ENCODE assay signal across 17 cellular contexts in the genomic region with DNA sequence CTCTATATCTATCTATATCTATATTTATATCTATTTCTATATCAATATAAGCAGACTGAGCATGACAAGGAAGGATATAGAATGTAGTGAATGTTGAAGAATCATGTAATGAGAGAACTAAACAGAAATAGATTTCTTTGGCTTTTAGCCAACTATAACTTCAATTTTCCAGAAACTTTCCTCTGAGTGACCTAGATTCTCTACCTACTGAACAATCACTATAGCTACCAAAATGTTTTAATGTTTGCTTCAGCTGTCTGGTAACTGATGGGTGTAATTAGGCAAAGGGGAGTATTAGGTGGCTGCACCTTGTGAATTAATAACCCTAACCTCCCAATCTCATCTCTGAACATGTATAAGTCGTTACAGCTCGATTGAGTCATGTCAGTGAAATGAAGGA.
DNase-seq lines count a peak whose midpoint lies in the region; FAIRE-seq and TF ChIP-seq lines count a peak whose summit lies in the region.
"Had no signal": no experiment of that assay in that cellular context is flagged by ENCODE, and none has a peak within 500 bp of the region (broad histone marks: within the 10 kb centered on the region; RNA-seq: fewer than 3 reads in every experiment).

No MANE protein-coding gene starts in this region.

- H3K27ac ChIP-seq in endothelial cell of umbilical vein (ENCODE audit: insufficient read depth, low read depth, low read length) (no peak overlapping the region), transverse colon (no peak overlapping the region)

- H3K27me3 ChIP-seq in endothelial cell of umbilical vein (ENCODE audit: control insufficient read depth in 2 of 2, insufficient read depth in 2 of 2, low read length in 2 of 2) (no peaks in the 10 kb centered on the region), transverse colon (no peaks in the 10 kb centered on the region)

- FAIRE-seq in endothelial cell of umbilical vein (lab: Jason Lieb, UNC) = no peak
- FAIRE-seq: GM12878, HTR-8/SVneo, K562 had no signal

- in situ Hi-C loops in astrocyte of the spinal cord (cut with HindIII; ENCODE audit: low sequenced_read_pairs) = no loop called here
- in situ Hi-C loops in transverse colon (cut with MboI; ENCODE audit: low pct_ligation_motif_present in 1 of 4, low pct_unique_long_range_greater_than_20kb in 1 of 4, low sequenced_read_pairs in 3 of 4) = no loop called here

- peaks cover 5% of the 10 kb centered on the region for H3K9me3 Mint-ChIP-seq in osteocyte (ENCODE audit: unreplicated experiment)

- H3K79me2 ChIP-seq in endothelial cell of umbilical vein (ENCODE audit: control insufficient read depth, insufficient read depth, low read length) = no peaks in the 10 kb centered on the region

- H3K4me3 Mint-ChIP-seq in osteocyte (ENCODE audit: unreplicated experiment) = no peak overlapping the region
- H3K4me3 Mint-ChIP-seq: B cell; CD4-positive, alpha-beta T cell; HFFc6 had no signal

- H3K36me3 Mint-ChIP-seq in osteocyte (ENCODE audit: unreplicated experiment) = no peaks in the 10 kb centered on the region

- H3K4me1 ChIP-seq in endothelial cell of umbilical vein (ENCODE audit: control insufficient read depth, extremely low read depth, insufficient read depth, low read length) (peaks cover 22% of the 10 kb centered on the region), transverse colon (no peaks in the 10 kb centered on the region)

- BruUV-seq in endothelial cell of umbilical vein (replicated peaks; lab: Mats Ljungman, UMichigan) = no TSS peak

- dilution Hi-C loops in endothelial cell of umbilical vein (cut with MboI; ENCODE audit: extremely low pct_ligation_motif_present, low sequenced_read_pairs) = no loop called here

- no peak overlapping the region for H3K4me2 ChIP-seq in endothelial cell of umbilical vein (ENCODE audit: insufficient read depth, low read length)

- 73 to 79% methylated on average over 2 of the region's 2 CpGs for WGBS in transverse colon (ENCODE audit: low coverage in 1 of 2), 2 donors

- no peak overlapping the region for H3K9ac ChIP-seq in endothelial cell of umbilical vein (replicated peaks; ENCODE audit: extremely low read depth, insufficient read depth, low read length)

- TF ChIP-seq EP300 in Ishikawa (IDR thresholded peaks at IDR 0.05; ENCODE audit: borderline replicate concordance) (no peak), transverse colon (IDR thresholded peaks at IDR 0.05; ENCODE audit: low read depth) (no peak)

- DNase-seq in astrocyte of the spinal cord (ENCODE audit: low read depth, low spot score) (peak; percentile 12), endothelial cell of umbilical vein (ENCODE audit: low read depth, low spot score) (peak; percentile 71), osteocyte (ENCODE audit: extremely low spot score, unreplicated experiment) (no peak), anterior cingulate cortex (lab: John Stamatoyannopoulos, UW) (no peak), KG1 (lab: John Stamatoyannopoulos, UW) (no peak), transverse colon (no peak)
- DNase-seq: ACHN; C1 segment of cervical spinal cord; CD4-positive, alpha-beta T cell; DMS79; HCEC 1CT; HFFc6 had no signal

- peaks cover 54% of the 10 kb centered on the region for H3K4me1 Mint-ChIP-seq in osteocyte (ENCODE audit: unreplicated experiment)
- H3K4me1 Mint-ChIP-seq: B cell had no signal

- H3K36me3 ChIP-seq in endothelial cell of umbilical vein (ENCODE audit: control insufficient read depth in 2 of 2, extremely low read depth in 1 of 2, insufficient read depth in 2 of 2, low read length in 2 of 2) (no peaks in the 10 kb centered on the region), transverse colon (no peaks in the 10 kb centered on the region)

- TF ChIP-seq POLR2A in endothelial cell of umbilical vein (IDR thresholded peaks at IDR 0.05; ENCODE audit: low read depth, low read length) (no peak), transverse colon (IDR thresholded peaks at IDR 0.05) (no peak)

- no peaks in the 10 kb centered on the region for H3K27me3 Mint-ChIP-seq in osteocyte (ENCODE audit: unreplicated experiment)
- H3K27me3 Mint-ChIP-seq: B cell; CD4-positive, alpha-beta T cell had no signal

- no peak overlapping the region for H3K4me3 ChIP-seq in astrocyte of the spinal cord (ENCODE audit: low read depth, low read length)
- no peak overlapping the region for H3K4me3 ChIP-seq in endothelial cell of umbilical vein (replicated peaks in 1 of 3; ENCODE audit: insufficient read depth in 1 of 3, low read depth in 1 of 3, low read length in 3 of 3)
- no peak overlapping the region for H3K4me3 ChIP-seq in transverse colon
- H3K4me3 ChIP-seq: GM12878, K562 had no signal

- CTCF ChIA-PET in endothelial cell of umbilical vein (lab: Charles Lee) = no interaction called here

- H3K27ac Mint-ChIP-seq in osteocyte (ENCODE audit: unreplicated experiment) = peak overlapping the region; percentile 19
- H3K27ac Mint-ChIP-seq: B cell; CD4-positive, alpha-beta T cell; HFFc6 had no signal

- H3K9me1 ChIP-seq in endothelial cell of umbilical vein (replicated peaks; ENCODE audit: control insufficient read depth, extremely low read depth, insufficient read depth, low read length) = no peaks in the 10 kb centered on the region

- H3K9me3 ChIP-seq in endothelial cell of umbilical vein (replicated peaks; ENCODE audit: control insufficient read depth, insufficient read depth, low read length) (no peaks in the 10 kb centered on the region), transverse colon (no peaks in the 10 kb centered on the region)

- intact Hi-C loops in endothelial cell of umbilical vein (cut with micrococcal nuclease) (loop anchor here (10.0 kb wide), 1 partner anchor 141 kb away; no protein-coding TSS in a partner anchor), transverse colon (cut with DNase I; ENCODE audit: low total_unique reads) (no loop called here)

- POLR2A ChIA-PET in endothelial cell of umbilical vein (lab: Charles Lee) = no interaction called here

- no peaks in the 10 kb centered on the region for H4K20me1 ChIP-seq in endothelial cell of umbilical vein (replicated peaks; ENCODE audit: control insufficient read depth, extremely low read depth, insufficient read depth, low read length)

- TF ChIP-seq CTCF in astrocyte of the spinal cord (IDR thresholded peaks at IDR 0.05; ENCODE audit: low read depth, low read length) (no peak), endothelial cell of umbilical vein (IDR thresholded peaks at IDR 0.05; ENCODE audit: extremely low read depth in 1 of 2, insufficient read depth in 1 of 2, low read depth in 1 of 2, low read length in 2 of 2) (no peak), osteocyte (IDR thresholded peaks at IDR 0.05) (no peak), transverse colon (IDR thresholded peaks at IDR 0.05) (no peak)

- H2AFZ ChIP-seq in endothelial cell of umbilical vein (ENCODE audit: low read depth, low read length) = no peak overlapping the region

- no peak for TF ChIP-seq RAD21 in Ishikawa (IDR thresholded peaks at IDR 0.05; ENCODE audit: low read depth)

TF ChIP-seq in Ishikawa, 13 proteins besides CTCF, POLR2A, EP300 and RAD21:
- 0 out of 2 replicates have a peak, but pooled peaks have one; percentile 9 for TF ChIP-seq NFIC (IDR thresholded peaks at IDR 0.05)
- TF ChIP-seq, protein P1, sequence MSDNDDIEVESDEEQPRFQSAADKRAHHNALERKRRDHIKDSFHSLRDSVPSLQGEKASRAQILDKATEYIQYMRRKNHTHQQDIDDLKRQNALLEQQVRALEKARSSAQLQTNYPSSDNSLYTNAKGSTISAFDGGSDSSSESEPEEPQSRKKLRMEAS (IDR thresholded peaks at IDR 0.05) = no peak
- no peak for TF ChIP-seq ZBTB7A (IDR thresholded peaks at IDR 0.05; ENCODE audit: low read depth)
- TF ChIP-seq TEAD4 (IDR thresholded peaks at IDR 0.05) = no peak
- TF ChIP-seq TAF1 (IDR thresholded peaks at IDR 0.05; ENCODE audit: low read depth) = no peak
- no peak for TF ChIP-seq YY1 (IDR thresholded peaks at IDR 0.05; ENCODE audit: low read depth)

TF ChIP-seq in endothelial cell of umbilical vein, 7 proteins besides CTCF, POLR2A, EP300 and RAD21:
- TF ChIP-seq GATA2 (IDR thresholded peaks at IDR 0.05; ENCODE audit: insufficient read depth, insufficient read length, low read depth, low read length) (no peak), JUN (IDR thresholded peaks at IDR 0.05; ENCODE audit: borderline replicate concordance, insufficient read depth, insufficient read length, low read depth) (no peak), MYC (IDR thresholded peaks at IDR 0.05; ENCODE audit: low read depth, low read length) (no peak), EZH2 (IDR thresholded peaks at IDR 0.05; ENCODE audit: borderline replicate concordance, low read depth, low read length, severe bottlenecking) (no peak), FOS (IDR thresholded peaks at IDR 0.05; ENCODE audit: borderline replicate concordance, insufficient read depth, low read length) (no peak), POLR2AphosphoS5 (IDR thresholded peaks at IDR 0.05; ENCODE audit: insufficient read depth, low read depth, low read length) (no peak)
- TF ChIP-seq, protein P1 (IDR thresholded peaks at IDR 0.05; ENCODE audit: insufficient read depth, insufficient read length) = no peak

Comparison
In these comparisons a context has a peak if more than half of its experiments do, and no peak if none do; other contexts are left out.
1. DNase-seq: peak in astrocyte of the spinal cord (single experiment) and endothelial cell of umbilical vein (single experiment); none in osteocyte (single experiment), anterior cingulate cortex (0 of 58), KG1 (single experiment) and transverse colon (single experiment).